Comparison of ENCODE assay signal across 1 cellular context in genomic region chr2:60392014-60392391, GRCh38.
TF ChIP-seq lines count a peak whose summit lies in the region.

No MANE protein-coding gene starts in this region.

TF ChIP-seq in GM12878, 131 proteins besides CTCF, POLR2A, EP300 and RAD21:
- TF ChIP-seq ZNF622 (IDR thresholded peaks at IDR 0.05): no peak
- TF ChIP-seq SIX5 (IDR thresholded peaks at IDR 0.05; ENCODE audit: low read depth, low read length, severe bottlenecking): no peak
- TF ChIP-seq YBX1 (IDR thresholded peaks at IDR 0.05): no peak
- TF ChIP-seq NR2C2 (IDR thresholded peaks at IDR 0.05; ENCODE audit: borderline replicate concordance, control insufficient read depth, insufficient read length, low read depth): no peak
- TF ChIP-seq, protein P1, sequence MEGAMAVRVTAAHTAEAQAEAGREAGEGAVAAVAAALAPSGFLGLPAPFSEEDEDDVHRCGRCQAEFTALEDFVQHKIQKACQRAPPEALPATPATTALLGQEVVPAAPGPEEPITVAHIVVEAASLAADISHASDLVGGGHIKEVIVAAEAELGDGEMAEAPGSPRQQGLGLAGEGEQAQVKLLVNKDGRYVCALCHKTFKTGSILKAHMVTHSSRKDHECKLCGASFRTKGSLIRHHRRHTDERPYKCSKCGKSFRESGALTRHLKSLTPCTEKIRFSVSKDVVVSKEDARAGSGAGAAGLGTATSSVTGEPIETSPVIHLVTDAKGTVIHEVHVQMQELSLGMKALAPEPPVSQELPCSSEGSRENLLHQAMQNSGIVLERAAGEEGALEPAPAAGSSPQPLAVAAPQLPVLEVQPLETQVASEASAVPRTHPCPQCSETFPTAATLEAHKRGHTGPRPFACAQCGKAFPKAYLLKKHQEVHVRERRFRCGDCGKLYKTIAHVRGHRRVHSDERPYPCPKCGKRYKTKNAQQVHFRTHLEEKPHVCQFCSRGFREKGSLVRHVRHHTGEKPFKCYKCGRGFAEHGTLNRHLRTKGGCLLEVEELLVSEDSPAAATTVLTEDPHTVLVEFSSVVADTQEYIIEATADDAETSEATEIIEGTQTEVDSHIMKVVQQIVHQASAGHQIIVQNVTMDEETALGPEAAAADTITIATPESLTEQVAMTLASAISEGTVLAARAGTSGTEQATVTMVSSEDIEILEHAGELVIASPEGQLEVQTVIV (IDR thresholded peaks at IDR 0.05; ENCODE audit: borderline replicate concordance, partially characterized antibody): no peak
- TF ChIP-seq RBBP5 (conservative IDR thresholded peaks at IDR 0.05): no peak
- TF ChIP-seq SRF (IDR thresholded peaks at IDR 0.05; ENCODE audit: low read depth in 2 of 2, low read length in 2 of 2): no peak
- TF ChIP-seq CHD4 (IDR thresholded peaks at IDR 0.05): no peak
- TF ChIP-seq TAF1 (IDR thresholded peaks at IDR 0.05; ENCODE audit: borderline replicate concordance, low read depth, low read length): no peak
- TF ChIP-seq BMI1 (IDR thresholded peaks at IDR 0.05; ENCODE audit: borderline replicate concordance): no peak
- TF ChIP-seq POLR2AphosphoS2 (IDR thresholded peaks at IDR 0.05; ENCODE audit: low read depth, low read length): no peak
- TF ChIP-seq EZH2 (IDR thresholded peaks at IDR 0.05; ENCODE audit: borderline replicate concordance, control insufficient read depth, low read depth, low read length): no peak
- no peak for TF ChIP-seq IKZF2 (IDR thresholded peaks at IDR 0.05)
- TF ChIP-seq ZNF592 (IDR thresholded peaks at IDR 0.05): no peak
- TF ChIP-seq CREB1 (IDR thresholded peaks at IDR 0.05; ENCODE audit: low read depth): no peak
- TF ChIP-seq FOXK2 (IDR thresholded peaks at IDR 0.05): no peak
- TF ChIP-seq, protein P2, sequence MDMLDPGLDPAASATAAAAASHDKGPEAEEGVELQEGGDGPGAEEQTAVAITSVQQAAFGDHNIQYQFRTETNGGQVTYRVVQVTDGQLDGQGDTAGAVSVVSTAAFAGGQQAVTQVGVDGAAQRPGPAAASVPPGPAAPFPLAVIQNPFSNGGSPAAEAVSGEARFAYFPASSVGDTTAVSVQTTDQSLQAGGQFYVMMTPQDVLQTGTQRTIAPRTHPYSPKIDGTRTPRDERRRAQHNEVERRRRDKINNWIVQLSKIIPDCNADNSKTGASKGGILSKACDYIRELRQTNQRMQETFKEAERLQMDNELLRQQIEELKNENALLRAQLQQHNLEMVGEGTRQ (IDR thresholded peaks at IDR 0.05; ENCODE audit: borderline replicate concordance, low read depth, low read length): no peak
